ENCODE assay signal across 8 cellular contexts in the genomic region with DNA sequence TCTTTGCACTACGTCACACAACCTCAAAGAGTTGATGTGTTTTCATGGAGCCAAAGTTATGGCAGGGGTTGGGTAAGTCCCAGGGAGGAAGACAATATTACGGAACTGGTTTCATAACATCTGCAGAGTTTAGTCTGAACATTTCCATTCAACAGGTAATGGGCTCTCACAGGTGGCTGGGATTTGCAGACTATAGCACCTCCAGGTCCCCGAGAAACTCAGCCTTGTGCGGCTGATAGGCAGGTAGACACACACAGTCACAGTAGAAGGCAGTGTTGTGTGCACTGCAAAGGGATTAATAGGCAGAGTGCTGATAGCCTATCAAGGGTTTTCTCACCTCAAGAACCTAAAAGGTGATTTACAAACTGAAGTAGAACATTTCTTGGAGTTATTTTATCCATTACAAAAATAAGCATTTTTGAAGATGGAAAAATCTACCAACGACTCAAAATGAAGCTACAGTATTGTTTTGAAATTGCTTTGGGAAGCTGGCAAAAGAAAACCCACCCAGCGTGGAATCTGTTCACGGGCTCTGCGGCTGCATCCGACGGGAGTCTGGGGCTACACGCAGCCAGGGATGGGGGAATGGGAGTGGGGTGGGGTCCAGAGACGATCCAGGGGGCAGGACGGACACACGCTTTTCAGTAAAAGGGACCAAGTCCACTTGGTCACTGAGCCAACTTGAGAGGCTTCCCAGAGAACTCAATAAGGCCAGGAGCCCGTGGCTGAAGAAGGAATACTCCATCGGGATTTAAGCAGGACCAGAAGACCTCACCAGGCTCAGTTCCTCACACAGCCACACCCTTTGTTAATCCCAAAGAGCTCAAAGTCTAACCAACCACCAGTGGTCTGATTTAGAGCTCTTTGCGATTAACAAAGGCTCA.
DNase-seq lines count a peak whose midpoint lies in the region; ATAC-seq and TF ChIP-seq lines count a peak whose summit lies in the region.

No MANE protein-coding gene starts in this region.

- no peak overlapping the region for H3K9ac ChIP-seq in neural cell (ENCODE audit: low read length)

- no peaks in the 10 kb centered on the region for H3K9me3 ChIP-seq in SJCRH30 (replicated peaks)
- H3K9me3 ChIP-seq in neural cell (ENCODE audit: low read length), result no peaks in the 10 kb centered on the region
- no peaks in the 10 kb centered on the region for H3K9me3 ChIP-seq in PC-9 (ENCODE audit: insufficient read depth, low read depth)

- peak; percentile 7 to 33 for DNase-seq in NCI-H524 (lab: John Stamatoyannopoulos, UW)
- no peak for DNase-seq in NCI-H524 treated with DMSO at 0.1 percent for 48 hours (lab: John Stamatoyannopoulos, UW)
- DNase-seq in SJCRH30, result peak; percentile 45 to 68
- DNase-seq in fibroblast of mammary gland (ENCODE audit: low read depth), result peak; percentile 63
- no peak for DNase-seq in PC-9

- H3K36me3 ChIP-seq in SJCRH30 (peaks cover 4% of the 10 kb centered on the region; the same call in 1 of the 2 replicates), neural cell (ENCODE audit: insufficient read depth, low read length) (no peaks in the 10 kb centered on the region), PC-9 (ENCODE audit: low read depth) (no peaks in the 10 kb centered on the region)

- H3K4me3 ChIP-seq in SJCRH30 (peak overlapping the region; percentile 84), fibroblast of mammary gland (ENCODE audit: control insufficient read depth, low read depth, low read length) (peak overlapping the region; percentile 81), neural cell (ENCODE audit: low read length) (peak overlapping the region; percentile 81), PC-9 (no peak overlapping the region)

- H3K27ac ChIP-seq in SJCRH30 (peak overlapping the region; percentile 63), neural cell (ENCODE audit: low read length) (no peak overlapping the region), PC-9 (no peak overlapping the region)

- no peak for ATAC-seq in GM19328 (IDR thresholded peaks at IDR 0.05; ENCODE audit: unreplicated experiment)
- ATAC-seq in GM18519 (IDR thresholded peaks at IDR 0.05; ENCODE audit: low FRiP score, unreplicated experiment), result no peak

- H3K27me3 ChIP-seq in SJCRH30, result no peaks in the 10 kb centered on the region
- H3K27me3 ChIP-seq in neural cell (ENCODE audit: insufficient read depth, low read depth, low read length), result peaks cover 38% of the 10 kb centered on the region
- H3K27me3 ChIP-seq in PC-9 (ENCODE audit: insufficient read depth, low read depth), result no peaks in the 10 kb centered on the region

- intact Hi-C loops in PC-9 (cut with micrococcal nuclease; ENCODE audit: unreplicated experiment), result no loop called here

- H3K4me2 ChIP-seq in neural cell (ENCODE audit: low read length), result peak overlapping the region; percentile 59
- no peak overlapping the region for H3K4me2 ChIP-seq in PC-9

- no peak for TF ChIP-seq EP300 in neural cell (conservative IDR thresholded peaks at IDR 0.05; ENCODE audit: poor library complexity, severe bottlenecking)

- H3K79me2 ChIP-seq in neural cell (replicated peaks; ENCODE audit: insufficient read depth, low read length) (no peaks in the 10 kb centered on the region), PC-9 (ENCODE audit: low read depth) (no peaks in the 10 kb centered on the region)

- H3K4me1 ChIP-seq in SJCRH30 (0 out of 2 replicates have a peak, but pooled peaks cover 3% of the 10 kb centered on the region), PC-9 (replicated peaks; ENCODE audit: insufficient read depth) (no peaks in the 10 kb centered on the region)

- POLR2A ChIA-PET in PC-9 (lab: Charles Lee; ENCODE audit: unreplicated experiment), result no interaction called here

- no peaks in the 10 kb centered on the region for H3K9me2 ChIP-seq in neural cell (ENCODE audit: insufficient read depth, low read length)
- H3K9me2 ChIP-seq in PC-9 (ENCODE audit: insufficient read depth), result no peaks in the 10 kb centered on the region

- no peak for TF ChIP-seq CTCF in fibroblast of mammary gland (conservative IDR thresholded peaks at IDR 0.05; ENCODE audit: control insufficient read depth, insufficient read depth, low read depth, low read length)
- no peak for TF ChIP-seq CTCF in neural cell (IDR thresholded peaks at IDR 0.05; ENCODE audit: poor library complexity, severe bottlenecking)
- no peak for TF ChIP-seq CTCF in PC-9 (conservative IDR thresholded peaks at IDR 0.05)

- H4K20me1 ChIP-seq in neural cell (ENCODE audit: insufficient read depth) (no peaks in the 10 kb centered on the region), PC-9 (ENCODE audit: insufficient read depth) (no peaks in the 10 kb centered on the region)

- BruUV-seq in PC-9 (replicated peaks; lab: Mats Ljungman, UMichigan), result no TSS peak

- H2AFZ ChIP-seq in neural cell (ENCODE audit: low read depth, low read length), result no peak overlapping the region
- H2AFZ ChIP-seq in PC-9, result no peak overlapping the region

- TF ChIP-seq RAD21 in neural cell (conservative IDR thresholded peaks at IDR 0.05), result no peak

- H3F3A ChIP-seq in neural cell (ENCODE audit: insufficient read depth, low read length, poor library complexity, severe bottlenecking) (no peaks in the 10 kb centered on the region), PC-9 (ENCODE audit: insufficient read depth, low read depth) (no peaks in the 10 kb centered on the region)

- CTCF ChIA-PET in PC-9 (lab: Charles Lee), result no interaction called here

TF ChIP-seq in neural cell, 6 proteins besides CTCF, POLR2A, EP300 and RAD21:
- no peak for TF ChIP-seq EZH2 (IDR thresholded peaks at IDR 0.05; ENCODE audit: borderline replicate concordance, insufficient read depth, low read length, poor library complexity, severe bottlenecking)
- no peak for TF ChIP-seq POLR2AphosphoS5 (IDR thresholded peaks at IDR 0.05)
TF ChIP-seq in neural cell: peak in this region for 0.

Comparison
In these comparisons a context has a peak if more than half of its experiments do, and no peak if none do; other contexts are left out.
1. DNase-seq: peak in NCI-H524 (2 of 2), SJCRH30 (2 of 2) and fibroblast of mammary gland (single experiment); none in NCI-H524 treated with DMSO at 0.1 percent for 48 hours (single experiment) and PC-9 (0 of 2).